In the genomic region with DNA sequence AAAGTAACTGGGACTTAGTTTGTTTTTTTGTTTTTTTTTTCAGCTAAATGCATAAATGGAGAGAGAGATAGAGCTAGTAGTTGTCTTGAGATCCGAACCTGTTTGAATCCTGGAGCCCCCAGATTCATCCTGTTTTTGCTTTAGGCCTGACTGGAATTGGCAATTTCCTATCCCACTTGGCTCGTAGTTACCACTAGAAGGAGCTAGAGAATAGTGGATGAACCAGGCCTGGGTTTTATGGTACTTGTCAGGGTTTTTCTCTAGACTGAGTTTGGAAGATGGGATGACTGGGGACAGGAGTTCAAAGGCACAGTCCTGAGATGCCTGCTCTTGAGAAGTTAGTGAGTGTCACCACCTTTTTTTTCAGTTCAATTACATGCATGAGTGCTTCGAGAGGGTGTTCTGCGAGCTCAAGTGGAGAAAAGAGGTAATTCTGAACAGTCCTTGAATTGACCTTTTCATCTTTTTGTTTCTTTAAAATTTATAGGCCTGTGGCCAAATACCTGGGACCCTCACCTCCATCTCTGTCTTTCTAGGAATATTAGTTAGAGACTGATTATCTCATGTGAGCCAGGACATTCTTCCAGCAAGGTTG, we compare ENCODE assay signal across 8 cellular contexts. TPM values are rescaled to one million over a fixed set of nuclear protein-coding genes. Genes with fewer than 3 reads are reported as not detected.
A peak's percentile ranks its signal among the peaks of the same experiment; 100 is the strongest.
DNase-seq lines count a peak whose midpoint lies in the region; ATAC-seq and TF ChIP-seq lines count a peak whose summit lies in the region.

No MANE protein-coding gene starts in this region.

- H3K4me1 ChIP-seq in DOHH2 (ENCODE audit: control insufficient read depth, low read length) = no peaks in the 10 kb centered on the region

- DNase-seq in NAMALWA (ENCODE audit: low spot score) (peak; percentile 46), iPS-NIHi11 (ENCODE audit: low spot score) (peak; percentile 63), mucosa of gallbladder (ENCODE audit: low spot score) (no peak), GM19238 (ENCODE audit: insufficient read length, low spot score) (no peak)

- no peaks in the 10 kb centered on the region for H3F3A ChIP-seq in DOHH2 (ENCODE audit: control insufficient read depth, insufficient read depth)

- H3K27ac ChIP-seq in DOHH2 (ENCODE audit: low read depth, low read length) (no peak overlapping the region), VCaP (no peak overlapping the region)

- no peaks in the 10 kb centered on the region for H3K9me3 ChIP-seq in DOHH2 (ENCODE audit: control insufficient read depth, insufficient read depth, low read length)

- H3K27me3 ChIP-seq in DOHH2 (ENCODE audit: control insufficient read depth, low read length) = no peaks in the 10 kb centered on the region

- TF ChIP-seq CTCF in DOHH2 (IDR thresholded peaks at IDR 0.05; ENCODE audit: low read depth, low read length, poor library complexity, severe bottlenecking) (peak; percentile 53), VCaP (conservative IDR thresholded peaks at IDR 0.05) (peak; percentile 94)

- H4K20me1 ChIP-seq in DOHH2 (ENCODE audit: control insufficient read depth, insufficient read depth, low read depth, low read length) = no peaks in the 10 kb centered on the region

- no peaks in the 10 kb centered on the region for H3K9me2 ChIP-seq in DOHH2 (replicated peaks; ENCODE audit: control insufficient read depth, low read length)

- ATAC-seq in activated CD4-positive, CD25-positive, alpha-beta regulatory T cell treated with anti-CD3 and anti-CD28 coated beads, Interleukin-2, amount 50 U/mL, for 24 hours = no peak
- no peak for ATAC-seq in GM18517 (IDR thresholded peaks at IDR 0.05; ENCODE audit: unreplicated experiment)

- no peak overlapping the region for H3K4me3 ChIP-seq in DOHH2 (ENCODE audit: low read length)

- H3K79me2 ChIP-seq in DOHH2 (ENCODE audit: control insufficient read depth, low read length) = no peaks in the 10 kb centered on the region

- no peak overlapping the region for H3K4me2 ChIP-seq in DOHH2 (ENCODE audit: low read length)

- peaks cover 14% of the 10 kb centered on the region for H3K36me3 ChIP-seq in DOHH2 (ENCODE audit: control insufficient read depth, low read length)

RNA-seq across cellular contexts. Expression of a gene that starts 23.4 kb away (rescaled TPM):
- total RNA-seq in mucosa of gallbladder = 0.40 TPM

RNA-seq across cellular contexts. Expression of a gene that starts 28.2 kb away (rescaled TPM):
- 0.95 TPM for total RNA-seq in mucosa of gallbladder

Comparison
In these comparisons a context has a peak if more than half of its experiments do, and no peak if none do; other contexts are left out.
1. DNase-seq: peak in NAMALWA (single experiment) and iPS-NIHi11 (single experiment); none in mucosa of gallbladder (single experiment) and GM19238 (single experiment).